14 cellular contexts compared by ENCODE assay signal in the genomic region with DNA sequence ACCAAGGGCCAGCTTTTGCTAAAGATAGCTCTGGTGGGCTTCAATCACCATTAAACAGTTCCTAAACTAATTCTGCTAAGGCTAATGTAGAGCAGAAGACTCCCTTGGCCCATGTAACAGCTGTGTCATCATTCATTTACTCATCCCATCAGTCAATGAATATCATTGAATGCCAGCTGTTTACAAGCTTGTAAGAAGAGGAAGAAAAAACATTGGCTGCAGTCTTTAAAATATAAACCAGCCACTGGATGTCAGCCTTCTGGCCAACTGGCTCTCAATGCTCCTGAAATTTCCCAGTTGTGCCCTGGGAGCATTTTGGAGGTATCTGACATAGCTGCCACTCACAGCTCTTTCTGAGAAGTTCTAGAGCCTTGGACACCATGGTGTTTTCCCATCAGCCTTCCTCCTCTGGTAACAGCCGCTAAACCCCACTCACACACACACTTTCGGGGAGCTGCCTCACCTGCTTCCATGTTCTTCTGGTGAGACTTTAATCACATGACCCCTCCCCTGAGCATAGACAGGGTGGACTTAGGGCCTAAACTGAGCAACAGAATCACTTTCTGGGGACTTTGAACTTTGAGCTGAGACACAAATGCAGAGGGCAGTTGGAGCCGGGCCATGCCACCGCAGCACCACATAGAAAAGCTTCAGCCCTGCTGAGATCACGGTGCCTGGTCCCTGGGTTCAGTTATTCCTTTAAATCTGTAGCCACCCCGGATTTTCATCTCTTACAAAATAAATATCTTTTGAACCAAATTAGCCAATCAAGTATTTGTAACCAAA. TPM values are rescaled to one million over a fixed set of nuclear protein-coding genes. Genes with fewer than 3 reads are reported as not detected.
DNase-seq lines count a peak whose midpoint lies in the region; ATAC-seq and TF ChIP-seq lines count a peak whose summit lies in the region.
"Had no signal": no experiment of that assay in that cellular context is flagged by ENCODE, and none has a peak within 500 bp of the region (broad histone marks: within the 10 kb centered on the region; RNA-seq: fewer than 3 reads in every experiment).

No MANE protein-coding gene starts in this region.

- POLR2A ChIA-PET in WTC11 (lab: Charles Lee) = interaction anchor here (0.9 kb wide), 1 partner anchor 18 kb away, joined by 3 read pairs; a partner anchor contains a TSS

- CTCF ChIA-PET in WTC11 (lab: Charles Lee) = interaction anchor here (0.7 to 2.1 kb wide), 6 partner anchors 10 to 80 kb away, joined by 3 to 16 read pairs (median 6); a partner anchor contains a TSS

- TF ChIP-seq CTCF in chondrocyte (IDR thresholded peaks at IDR 0.05) = peak; percentile 58
- no peak for TF ChIP-seq CTCF in WTC11 (IDR thresholded peaks at IDR 0.05)

- H3K27me3 Mint-ChIP-seq in chondrocyte (ENCODE audit: low read depth) (no peaks in the 10 kb centered on the region), WTC11 (ENCODE audit: low read depth) (peaks cover 19% of the 10 kb centered on the region)

- H3K4me3 Mint-ChIP-seq in chondrocyte (ENCODE audit: unreplicated experiment) (no peak overlapping the region), WTC11 (no peak overlapping the region)
- H3K4me3 Mint-ChIP-seq: activated naive CD8-positive, alpha-beta T cell treated with anti-CD3 and anti-CD28 coated beads, Interleukin-2, amount 10 ng/mL, durations not matched to agents 7 days and 5 days had no signal

- DNase-seq in ELR (ENCODE audit: low read depth) = peak; percentile 29
- DNase-seq in NCI-H1694 (lab: John Stamatoyannopoulos, UW) = peak; percentile 95
- no peak for DNase-seq in chondrocyte (ENCODE audit: low spot score)
- DNase-seq in myocyte (ENCODE audit: low read depth) = peak; percentile 81
- no peak for DNase-seq in NCI-H2227 (lab: John Stamatoyannopoulos, UW; ENCODE audit: unreplicated experiment)
- no peak for DNase-seq in WTC11 (ENCODE audit: low spot score)
- DNase-seq: activated naive CD8-positive, alpha-beta T cell treated with anti-CD3 and anti-CD28 coated beads, Interleukin-2, amount 10 ng/mL, durations not matched to agents 7 days and 5 days; C1 segment of cervical spinal cord; NCI-H2081; sigmoid colon; stimulated activated naive CD4-positive, alpha-beta T cell treated with Interleukin-2 at 50 U/mL for 16 hours had no signal

- peaks cover 7% of the 10 kb centered on the region for H3K4me1 Mint-ChIP-seq in chondrocyte (ENCODE audit: low read depth)
- H3K4me1 Mint-ChIP-seq in WTC11 = peaks cover 8% of the 10 kb centered on the region

- no peaks in the 10 kb centered on the region for H3K36me3 Mint-ChIP-seq in chondrocyte (ENCODE audit: low read depth)
- H3K36me3 Mint-ChIP-seq in WTC11 = no peaks in the 10 kb centered on the region

- ATAC-seq in HG03095 (IDR thresholded peaks at IDR 0.05; ENCODE audit: unreplicated experiment) (no peak), WTC11 (no peak), HG02678 (IDR thresholded peaks at IDR 0.05; ENCODE audit: unreplicated experiment) (no peak)
- ATAC-seq: activated CD4-positive, CD25-positive, alpha-beta regulatory T cell treated with anti-CD3 and anti-CD28 coated beads, Interleukin-2, amount 50 U/mL, for 24 hours had no signal

- no peak overlapping the region for H3K27ac Mint-ChIP-seq in chondrocyte (ENCODE audit: unreplicated experiment)
- no peak overlapping the region for H3K27ac Mint-ChIP-seq in WTC11
- H3K27ac Mint-ChIP-seq: activated naive CD8-positive, alpha-beta T cell treated with anti-CD3 and anti-CD28 coated beads, Interleukin-2, amount 10 ng/mL, durations not matched to agents 7 days and 5 days had no signal

- H3K9me3 Mint-ChIP-seq in chondrocyte (ENCODE audit: low read depth) (no peaks in the 10 kb centered on the region), WTC11 (no peaks in the 10 kb centered on the region)
- H3K9me3 Mint-ChIP-seq: activated naive CD8-positive, alpha-beta T cell treated with anti-CD3 and anti-CD28 coated beads, Interleukin-2, amount 10 ng/mL, durations not matched to agents 7 days and 5 days had no signal

TF ChIP-seq in WTC11, 78 proteins besides CTCF, POLR2A, EP300 and RAD21:
- TF ChIP-seq ETV6 (CRISPR knock-in tag; IDR thresholded peaks at IDR 0.05) = no peak
- TF ChIP-seq, protein P1, sequence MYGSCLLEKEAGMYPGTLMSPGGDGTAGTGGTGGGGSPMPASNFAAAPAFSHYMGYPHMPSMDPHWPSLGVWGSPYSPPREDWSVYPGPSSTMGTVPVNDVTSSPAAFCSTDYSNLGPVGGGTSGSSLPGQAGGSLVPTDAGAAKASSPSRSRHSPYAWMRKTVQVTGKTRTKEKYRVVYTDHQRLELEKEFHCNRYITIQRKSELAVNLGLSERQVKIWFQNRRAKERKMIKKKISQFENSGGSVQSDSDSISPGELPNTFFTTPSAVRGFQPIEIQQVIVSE (CRISPR knock-in tag; IDR thresholded peaks at IDR 0.05; ENCODE audit: borderline replicate concordance) = no peak
- TF ChIP-seq, protein P2, sequence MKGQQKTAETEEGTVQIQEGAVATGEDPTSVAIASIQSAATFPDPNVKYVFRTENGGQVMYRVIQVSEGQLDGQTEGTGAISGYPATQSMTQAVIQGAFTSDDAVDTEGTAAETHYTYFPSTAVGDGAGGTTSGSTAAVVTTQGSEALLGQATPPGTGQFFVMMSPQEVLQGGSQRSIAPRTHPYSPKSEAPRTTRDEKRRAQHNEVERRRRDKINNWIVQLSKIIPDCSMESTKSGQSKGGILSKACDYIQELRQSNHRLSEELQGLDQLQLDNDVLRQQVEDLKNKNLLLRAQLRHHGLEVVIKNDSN (CRISPR knock-in tag; IDR thresholded peaks at IDR 0.05) = no peak
- TF ChIP-seq ZNF416 (CRISPR knock-in tag; IDR thresholded peaks at IDR 0.05) = no peak

RNA-seq across cellular contexts. Expression of a gene that starts 18.2 kb away (rescaled TPM):
- total RNA-seq in chondrocyte (1.1 to 3.0 TPM (median 2.8 TPM) in 3 replicates), myocyte (0.42 and 0.53 TPM in 2 replicates), WTC11 (2021) (28.0 to 29.6 TPM (median 29.4 TPM) in 3 replicates)
- 0.86 TPM for polyA plus RNA-seq in myocyte (2012)

Comparison
In these comparisons a context has a peak if more than half of its experiments do, and no peak if none do; other contexts are left out.
1. DNase-seq: peak in ELR (single experiment), NCI-H1694 (single experiment) and myocyte (single experiment); none in chondrocyte (single experiment), NCI-H2227 (single experiment) and WTC11 (single experiment).